28 cellular contexts compared by ENCODE assay signal in the genomic region with DNA sequence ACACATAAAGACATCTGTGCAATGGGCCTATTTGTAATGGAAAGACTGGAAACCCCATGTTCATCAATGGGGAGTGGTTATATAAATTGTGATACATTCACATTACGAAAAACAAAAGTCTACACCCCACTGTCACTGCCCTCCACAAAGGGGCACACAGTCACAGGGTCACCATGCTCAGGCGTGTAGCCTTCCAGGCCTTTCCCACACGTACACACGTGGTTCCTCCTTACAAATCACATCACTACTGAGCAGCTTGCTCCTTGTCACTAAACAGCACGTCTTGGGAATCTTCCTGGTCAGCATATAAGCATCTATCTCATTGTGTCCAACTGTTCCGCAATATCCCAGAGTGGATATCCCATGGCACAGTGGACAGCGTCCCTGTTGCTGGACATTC.
"Had no signal": no experiment of that assay in that cellular context is flagged by ENCODE, and none has a peak within 500 bp of the region (broad histone marks: within the 10 kb centered on the region; RNA-seq: fewer than 3 reads in every experiment).

No MANE protein-coding gene starts in this region.

- H3K9ac ChIP-seq: KMS-11 had no signal

- H3K9me3 ChIP-seq: adrenal gland, breast epithelium, Peyer's patch, SJSA1 had no signal

- H3K4me3 ChIP-seq: adrenal gland, breast epithelium, Peyer's patch, SJSA1 had no signal

- H3K27me3 Mint-ChIP-seq: activated naive CD8-positive, alpha-beta T cell; activated T-helper 17 cell treated with anti-CD3 and anti-CD28 coated beads, Interleukin-2, amount 50 U/mL, for 72 hours had no signal

- H3K4me1 ChIP-seq: breast epithelium had no signal

- H3K27ac ChIP-seq: breast epithelium, KMS-11, Peyer's patch, RWPE1, SJSA1 had no signal

- H3K4me1 Mint-ChIP-seq: activated T-helper 17 cell treated with anti-CD3 and anti-CD28 coated beads, Interleukin-2, amount 50 U/mL, for 72 hours had no signal

- DNase-seq: activated CD4-positive, alpha-beta T cell treated with anti-CD3 and anti-CD28 coated beads for 48 hours; activated CD4-positive, alpha-beta T cell treated with anti-CD3 and anti-CD28 coated beads, Interleukin-2, amount 50 U/mL, for 4 hours; activated CD4-positive, CD25-positive, alpha-beta regulatory T cell treated with anti-CD3 and anti-CD28 coated beads, Interleukin-2, amount 50 U/mL, for 72 hours; activated CD8-positive, alpha-beta memory T cell treated with anti-CD3 and anti-CD28 coated beads for 24 hours; activated gamma-delta T cell; activated naive CD4-positive, alpha-beta T cell treated with anti-CD3 and anti-CD28 coated beads for 36 hours; adrenal gland; caudate nucleus; MM.1S; NCI-H1105; NCI-H1436; NCI-H1694 treated with DMSO at 0.1 percent for 48 hours; NCI-H2029 treated with DMSO at 0.1 percent for 48 hours; NCI-H345; NCI-H510A; NCI-H69; NK-92 treated with Interleukin-12 subunit alpha and Interleukin-12 subunit beta, amount 100 ng/mL, for 24 hours; Peyer's patch; SHP77; SW 1271 had no signal

- H3K36me3 ChIP-seq: adrenal gland, breast epithelium, Peyer's patch, SJSA1 had no signal

- H3K4me3 Mint-ChIP-seq: activated naive CD4-positive, alpha-beta T cell treated with anti-CD3 and anti-CD28 coated beads for 36 hours; activated naive CD8-positive, alpha-beta T cell; activated T-helper 17 cell treated with anti-CD3 and anti-CD28 coated beads, Interleukin-2, amount 50 U/mL, for 72 hours; T-helper 2 cell treated with Interferon-gamma antibody and Interleukin-4, amounts not matched to agents 5 μg/mL and 100 μg/mL, for 36 hours had no signal

- ATAC-seq: activated T-helper 17 cell treated with anti-CD3 and anti-CD28 coated beads, Interleukin-2, amount 50 U/mL, for 72 hours; SK-N-SH treated with all-trans-retinoic acid at 6 μM for 48 hours had no signal

- H3K4me2 ChIP-seq: KMS-11 had no signal

- H3K9me3 Mint-ChIP-seq: activated naive CD4-positive, alpha-beta T cell treated with anti-CD3 and anti-CD28 coated beads for 36 hours; activated T-helper 17 cell treated with anti-CD3 and anti-CD28 coated beads, Interleukin-2, amount 50 U/mL, for 72 hours; T-helper 2 cell treated with Interferon-gamma antibody and Interleukin-4, amounts not matched to agents 5 μg/mL and 100 μg/mL, for 36 hours had no signal

- H3K27ac Mint-ChIP-seq: activated naive CD4-positive, alpha-beta T cell treated with anti-CD3 and anti-CD28 coated beads for 36 hours; activated naive CD8-positive, alpha-beta T cell; activated T-helper 17 cell treated with anti-CD3 and anti-CD28 coated beads, Interleukin-2, amount 50 U/mL, for 72 hours; T-helper 2 cell treated with Interferon-gamma antibody and Interleukin-4, amounts not matched to agents 5 μg/mL and 100 μg/mL, for 36 hours had no signal

- H3K36me3 Mint-ChIP-seq: activated naive CD8-positive, alpha-beta T cell had no signal

- H3K27me3 ChIP-seq: adrenal gland, breast epithelium, Peyer's patch had no signal
